In genomic region chr1:84412316-84412942, GRCh38 we compare ENCODE assay signal across 23 cellular contexts. TPM values are rescaled to one million over a fixed set of nuclear protein-coding genes. Genes with fewer than 3 reads are reported as not detected.
DNase-seq lines count a peak whose midpoint lies in the region; ATAC-seq, FAIRE-seq and TF ChIP-seq lines count a peak whose summit lies in the region.
"Had no signal": no experiment of that assay in that cellular context is flagged by ENCODE, and none has a peak within 500 bp of the region (broad histone marks: within the 10 kb centered on the region; RNA-seq: fewer than 3 reads in every experiment).

No MANE protein-coding gene starts in this region.

- H3K27ac ChIP-seq in IMR-90 (ENCODE audit: insufficient read depth, low read length), result 0 out of 2 replicates have a peak overlapping the region, but pooled peaks have one; percentile 9
- H3K27ac ChIP-seq in astrocyte (ENCODE audit: low read depth, low read length), result peak overlapping the region; percentile 84
- H3K27ac ChIP-seq: A549, gastroesophageal sphincter, SK-N-MC had no signal

- H3K18ac ChIP-seq in IMR-90 (ENCODE audit: low read depth, low read length), result peak overlapping the region; percentile 85; the same call in 1 of the 2 replicates

- peak overlapping the region; percentile 91; the same call in 1 of the 2 replicates for H3K4me2 ChIP-seq in IMR-90 (ENCODE audit: low read depth, low read length)
- H3K4me2 ChIP-seq in astrocyte (ENCODE audit: low read length), result peak overlapping the region; percentile 87
- H3K4me2 ChIP-seq: A549 had no signal

- H4K91ac ChIP-seq in IMR-90 (ENCODE audit: insufficient read depth, low read depth, low read length), result peak overlapping the region; percentile 16; the same call in 1 of the 2 replicates

- DNase-seq in AG04449 (ENCODE audit: low read depth, low spot score) (peak; percentile 14), IMR-90 (peak; percentile 88), astrocyte (ENCODE audit: low read depth) (peak; percentile 84), iris pigment epithelial cell (ENCODE audit: low read depth) (peak; percentile 88), SW 1271 (lab: John Stamatoyannopoulos, UW) (no peak), G401 (ENCODE audit: low spot score) (no peak), erythroblast (lab: John Stamatoyannopoulos, UW) (no peak)
- DNase-seq: activated CD4-positive, alpha-beta T cell treated with anti-CD3 and anti-CD28 coated beads, Interleukin-2, amount 10 ng/mL, durations not matched to agents 24 days and 14 days; activated naive CD4-positive, alpha-beta T cell treated with anti-CD3 and anti-CD28 coated beads, Interleukin-2, amount 10 ng/mL, durations not matched to agents 7 days and 5 days; effector CD8-positive, alpha-beta T cell; GOT3; naive B cell; NCI-H1436; stimulated activated naive CD8-positive, alpha-beta T cell treated with anti-CD3 and anti-CD28 coated beads, Interleukin-15, Interleukin-2, amounts not matched to agents 100 U/mL and 50 U/mL, for 24 hours had no signal

- no peaks in the 10 kb centered on the region for H3K36me3 Mint-ChIP-seq in astrocyte (ENCODE audit: low read depth, unreplicated experiment)
- H3K36me3 Mint-ChIP-seq: activated naive CD4-positive, alpha-beta T cell treated with anti-CD3 and anti-CD28 coated beads, Interleukin-2, amount 10 ng/mL, durations not matched to agents 7 days and 5 days; naive B cell had no signal

- POLR2A ChIA-PET in AG04449 (lab: Yijun Ruan, JAX) (interaction anchor here (0.8 kb wide), 1 partner anchor 500 kb away, joined by 3 read pairs; no protein-coding TSS in a partner anchor), IMR-90 (lab: Charles Lee; ENCODE audit: unreplicated experiment) (no interaction called here)

- H3K4me1 ChIP-seq in IMR-90 (ENCODE audit: control insufficient read depth, insufficient read depth, low read length), result peaks cover 12% of the 10 kb centered on the region
- H3K4me1 ChIP-seq in astrocyte (ENCODE audit: insufficient read depth, low read length), result peaks cover 12% of the 10 kb centered on the region
- H3K4me1 ChIP-seq: gastroesophageal sphincter had no signal

- no peak overlapping the region for H3K4me3 Mint-ChIP-seq in astrocyte (ENCODE audit: unreplicated experiment)
- H3K4me3 Mint-ChIP-seq: activated CD4-positive, alpha-beta T cell treated with anti-CD3 and anti-CD28 coated beads, Interleukin-2, amount 10 ng/mL, durations not matched to agents 24 days and 14 days; activated naive CD4-positive, alpha-beta T cell treated with anti-CD3 and anti-CD28 coated beads, Interleukin-2, amount 10 ng/mL, durations not matched to agents 7 days and 5 days; naive B cell had no signal

- H3K4me1 Mint-ChIP-seq in astrocyte (ENCODE audit: low read depth, unreplicated experiment), result no peaks in the 10 kb centered on the region
- H3K4me1 Mint-ChIP-seq: activated CD4-positive, alpha-beta T cell treated with anti-CD3 and anti-CD28 coated beads, Interleukin-2, amount 10 ng/mL, durations not matched to agents 24 days and 14 days; activated naive CD4-positive, alpha-beta T cell treated with anti-CD3 and anti-CD28 coated beads, Interleukin-2, amount 10 ng/mL, durations not matched to agents 7 days and 5 days; naive B cell had no signal

- H3K27me3 Mint-ChIP-seq in astrocyte (ENCODE audit: low read depth, unreplicated experiment), result no peaks in the 10 kb centered on the region
- H3K27me3 Mint-ChIP-seq: activated naive CD4-positive, alpha-beta T cell treated with anti-CD3 and anti-CD28 coated beads, Interleukin-2, amount 10 ng/mL, durations not matched to agents 7 days and 5 days; naive B cell had no signal

- no peak for TF ChIP-seq CTCF in AG04449 (IDR thresholded peaks at IDR 0.05; ENCODE audit: insufficient read depth, low read length, missing control alignments)
- TF ChIP-seq CTCF in IMR-90 (conservative IDR thresholded peaks at IDR 0.05; ENCODE audit: low read depth, low read length), result no peak
- TF ChIP-seq CTCF in astrocyte (IDR thresholded peaks at IDR 0.05; ENCODE audit: insufficient read depth, low read depth, low read length), result no peak

- intact Hi-C loops in IMR-90 (cut with micrococcal nuclease), result no loop called here

- no peak overlapping the region for H3K27ac Mint-ChIP-seq in astrocyte (ENCODE audit: unreplicated experiment)
- H3K27ac Mint-ChIP-seq: activated CD4-positive, alpha-beta T cell treated with anti-CD3 and anti-CD28 coated beads, Interleukin-2, amount 10 ng/mL, durations not matched to agents 24 days and 14 days; activated naive CD4-positive, alpha-beta T cell treated with anti-CD3 and anti-CD28 coated beads, Interleukin-2, amount 10 ng/mL, durations not matched to agents 7 days and 5 days; naive B cell had no signal

- no peaks in the 10 kb centered on the region for H3K9me3 Mint-ChIP-seq in astrocyte (ENCODE audit: unreplicated experiment)
- H3K9me3 Mint-ChIP-seq: activated CD4-positive, alpha-beta T cell treated with anti-CD3 and anti-CD28 coated beads, Interleukin-2, amount 10 ng/mL, durations not matched to agents 24 days and 14 days; activated naive CD4-positive, alpha-beta T cell treated with anti-CD3 and anti-CD28 coated beads, Interleukin-2, amount 10 ng/mL, durations not matched to agents 7 days and 5 days had no signal

- H3K79me1 ChIP-seq in IMR-90 (ENCODE audit: low read depth in 1 of 2, low read length in 2 of 2), result no peaks in the 10 kb centered on the region

- TF ChIP-seq POLR2A in IMR-90 (IDR thresholded peaks at IDR 0.05; ENCODE audit: low read depth, low read length) (no peak), erythroblast (IDR thresholded peaks at IDR 0.05; ENCODE audit: low read length) (no peak)

- H2BK120ac ChIP-seq in IMR-90 (ENCODE audit: low read depth, low read length), result peak overlapping the region; percentile 94

- WGBS in IMR-90 (ENCODE audit: extremely low coverage in 2 of 2, insufficient read length in 1 of 2), 2 experiments, result 0% methylated on average over 1 of the region's 7 CpGs; no CpG with 5 or more reads in 1 of the 2 experiments

- ATAC-seq in IMR-90 (ENCODE audit: low read depth) (peak; percentile 70), GM21526 (IDR thresholded peaks at IDR 0.05; ENCODE audit: low FRiP score, unreplicated experiment) (no peak)
- ATAC-seq: A549; gastroesophageal sphincter; stimulated activated naive CD8-positive, alpha-beta T cell treated with anti-CD3 and anti-CD28 coated beads, Interleukin-15, Interleukin-2, amounts not matched to agents 100 U/mL and 50 U/mL, for 24 hours had no signal

- H3K27me3 ChIP-seq in IMR-90 (ENCODE audit: control insufficient read depth, insufficient read depth, low read length) (no peaks in the 10 kb centered on the region), astrocyte (ENCODE audit: insufficient read depth, low read length) (no peaks in the 10 kb centered on the region)
- H3K27me3 ChIP-seq: gastroesophageal sphincter had no signal

- no peak for TF ChIP-seq RAD21 in IMR-90 (IDR thresholded peaks at IDR 0.05; ENCODE audit: low read length)

- H3K9ac ChIP-seq in IMR-90 (ENCODE audit: low read depth, low read length), result no peak overlapping the region; the same call in 1 of the 2 replicates
- H3K9ac ChIP-seq in astrocyte (ENCODE audit: low read length), result peak overlapping the region; percentile 78

- H4K8ac ChIP-seq in IMR-90 (ENCODE audit: low read depth in 2 of 2, low read length in 2 of 2), result peak overlapping the region in 1 of 2 experiments; percentile 80; a peak in 2 of 4 replicates

- H3K14ac ChIP-seq in IMR-90 (replicated peaks; ENCODE audit: low read depth, low read length), result peak overlapping the region; percentile 67

- CTCF ChIA-PET in AG04449 (lab: Yijun Ruan, JAX), result interaction anchor here (1.0 kb wide), 1 partner anchor 21 kb away, joined by 3 read pairs; no protein-coding TSS in a partner anchor
- CTCF ChIA-PET in IMR-90 (lab: Yijun Ruan, JAX), result interaction anchor here (0.5 kb wide), 1 partner anchor 137 kb away, joined by 3 read pairs; no protein-coding TSS in a partner anchor

- no peak overlapping the region for H2AK5ac ChIP-seq in IMR-90 (ENCODE audit: low read depth, low read length)

- H2BK15ac ChIP-seq in IMR-90 (ENCODE audit: low read depth, low read length), result peak overlapping the region; percentile 31; the same call in 1 of the 3 replicates

- H3K36me3 ChIP-seq in IMR-90 (ENCODE audit: control insufficient read depth, insufficient read depth, low read length) (no peaks in the 10 kb centered on the region), astrocyte (ENCODE audit: insufficient read depth, low read length) (no peaks in the 10 kb centered on the region)
- H3K36me3 ChIP-seq: gastroesophageal sphincter had no signal

- dilution Hi-C loops in IMR-90 (cut with HindIII; ENCODE audit: low sequenced_read_pairs, unreplicated experiment), result no loop called here

- peak overlapping the region; percentile 98 for H2BK5ac ChIP-seq in IMR-90 (ENCODE audit: low read depth, low read length, poor library complexity, severe bottlenecking)

- H2BK20ac ChIP-seq in IMR-90 (ENCODE audit: low read depth, low read length), result peak overlapping the region; percentile 90

- no peak overlapping the region for H3K23ac ChIP-seq in IMR-90 (ENCODE audit: low read depth, low read length)

- peak overlapping the region; percentile 40; the same call in 1 of the 2 replicates for H3K56ac ChIP-seq in IMR-90 (ENCODE audit: extremely low read depth, insufficient read depth, low read length)

- peak; percentile 79 for FAIRE-seq in astrocyte (lab: Jason Lieb, UNC)
- FAIRE-seq: A549 had no signal

- in situ Hi-C loops in IMR-90 (cut with MboI; ENCODE audit: low sequenced_read_pairs), result no loop called here
- in situ Hi-C loops in G401 (cut with HindIII; ENCODE audit: low sequenced_read_pairs), result no loop called here

- H2AK9ac ChIP-seq in IMR-90 (replicated peaks; ENCODE audit: low read depth, low read length, poor library complexity), result no peak overlapping the region

- no peaks in the 10 kb centered on the region for H3K9me3 ChIP-seq in IMR-90 (ENCODE audit: control insufficient read depth, insufficient read depth, low read length)
- H3K9me3 ChIP-seq in astrocyte (ENCODE audit: insufficient read depth, low read depth, low read length), result no peaks in the 10 kb centered on the region
- H3K9me3 ChIP-seq: A549, gastroesophageal sphincter had no signal

- peaks cover 6% of the 10 kb centered on the region for H3K9me1 ChIP-seq in IMR-90 (ENCODE audit: insufficient read depth, low read length)

- H3K79me2 ChIP-seq in astrocyte (ENCODE audit: insufficient read depth, low read length), result no peaks in the 10 kb centered on the region

- H4K20me1 ChIP-seq in IMR-90 (ENCODE audit: insufficient read depth, low read length), result no peaks in the 10 kb centered on the region
- H4K20me1 ChIP-seq in astrocyte (ENCODE audit: insufficient read depth, low read length), result no peaks in the 10 kb centered on the region

- H3K4me3 ChIP-seq in AG04449 (ENCODE audit: low read depth, low read length) (no peak overlapping the region), IMR-90 (ENCODE audit: insufficient read depth, low read depth, low read length) (peak overlapping the region; percentile 51; the same call in 1 of the 2 replicates), astrocyte (ENCODE audit: insufficient read depth, low read depth, low read length) (peak overlapping the region; percentile 58)
- H3K4me3 ChIP-seq: A549, gastroesophageal sphincter, SK-N-MC had no signal

- H3K4ac ChIP-seq in IMR-90 (ENCODE audit: low read depth, low read length), result peak overlapping the region; percentile 74

- peak overlapping the region; percentile 64 for H2AFZ ChIP-seq in IMR-90 (replicated peaks; ENCODE audit: low read length, poor library complexity)
- peak overlapping the region; percentile 79 for H2AFZ ChIP-seq in astrocyte (ENCODE audit: low read depth, low read length)

- peak overlapping the region; percentile 64; the same call in 1 of the 2 replicates for H4K5ac ChIP-seq in IMR-90 (ENCODE audit: low read depth, low read length)

- BruUV-seq in IMR-90 (replicated peaks; lab: Mats Ljungman, UMichigan), result no TSS peak

RNA-seq across cellular contexts. Expression of gene DNASE2B, which starts 14.1 kb away (rescaled TPM):
- total RNA-seq in IMR-90 (2012; rRNA removed) (not detected in 2 replicates), astrocyte (not detected in 2 replicates)
- polyA plus RNA-seq in IMR-90 (2012; rRNA removed), result not detected in 2 replicates
- polyA plus RNA-seq in IMR-90 (2012; cell fraction: cytosol; rRNA removed), result not detected in 2 replicates
- polyA plus RNA-seq in IMR-90 (2012; cell fraction: nucleus; rRNA removed; ENCODE audit: low replicate concordance), result not detected in 2 replicates
- not detected in 2 replicates for total RNA-seq in G401 (2014; rRNA removed; shearing (Covaris generic))
- total RNA-seq: activated CD4-positive, alpha-beta T cell treated with anti-CD3 and anti-CD28 coated beads, Interleukin-2, amount 10 ng/mL, durations not matched to agents 24 days and 14 days; cardiac septum; gastroesophageal sphincter; liver; NCI-H460; posterior vena cava; urinary bladder had no signal
- polyA plus RNA-seq: A549, liver, urinary bladder had no signal

Comparison
In these comparisons a context has a peak if more than half of its experiments do, and no peak if none do; other contexts are left out.
1. DNase-seq: peak in AG04449 (single experiment), IMR-90 (single experiment), astrocyte (single experiment) and iris pigment epithelial cell (single experiment); none in SW 1271 (0 of 2), G401 (single experiment) and erythroblast (0 of 2).